In genomic region chr6:34246563-34247391, GRCh38 we compare ENCODE assay signal across 2 cellular contexts.
TF ChIP-seq lines count a peak whose summit lies in the region.

No MANE protein-coding gene starts in this region.

TF ChIP-seq in SK-N-SH, 30 proteins besides CTCF, POLR2A, EP300 and RAD21:
- TF ChIP-seq RCOR1 (IDR thresholded peaks at IDR 0.05; ENCODE audit: low read length) (0 out of 2 replicates have a peak, but pooled peaks have one; percentile 18), SMC3 (IDR thresholded peaks at IDR 0.05; ENCODE audit: low read depth, low read length) (peak; percentile 16; the same call in 1 of the 2 replicates), MEF2A (IDR thresholded peaks at IDR 0.05; ENCODE audit: borderline replicate concordance, low read depth) (no peak), ELF1 (IDR thresholded peaks at IDR 0.05) (no peak), POLR2AphosphoS5 (IDR thresholded peaks at IDR 0.05; ENCODE audit: low read depth, low read length) (peak; percentile 30; the same call in 1 of the 2 replicates), MAX (IDR thresholded peaks at IDR 0.05; ENCODE audit: low read depth) (no peak; the same call in 1 of the 2 replicates), TCF12 (IDR thresholded peaks at IDR 0.05) (peak; percentile 59)
TF ChIP-seq in SK-N-SH: peak in this region for 4.

TF ChIP-seq in GM12878, 131 proteins besides CTCF, POLR2A, EP300 and RAD21 (continues in another document):
- TF ChIP-seq RB1 (IDR thresholded peaks at IDR 0.05; ENCODE audit: borderline replicate concordance) (no peak), SPI1 (IDR thresholded peaks at IDR 0.05; ENCODE audit: borderline replicate concordance, insufficient read depth, low read depth, low read length) (0 out of 2 replicates have a peak, but pooled peaks have one; percentile 5), ZBED1 (IDR thresholded peaks at IDR 0.05; ENCODE audit: borderline replicate concordance) (peak; percentile 33; the same call in 1 of the 2 replicates), HDGF (IDR thresholded peaks at IDR 0.05) (peak; percentile 78), TARDBP (IDR thresholded peaks at IDR 0.05; ENCODE audit: borderline replicate concordance) (0 out of 2 replicates have a peak, but pooled peaks have one; percentile 27), MEF2A (IDR thresholded peaks at IDR 0.05; ENCODE audit: insufficient read depth, low read depth, low read length) (no peak), RELB (IDR thresholded peaks at IDR 0.05; ENCODE audit: low read depth) (no peak), SMAD5 (IDR thresholded peaks at IDR 0.05; ENCODE audit: low read depth) (peak; percentile 76; the same call in 1 of the 2 replicates), USF2 (IDR thresholded peaks at IDR 0.05; ENCODE audit: borderline replicate concordance, low read depth, low read length) (no peak), YY1 (IDR thresholded peaks at IDR 0.05; ENCODE audit: low read depth, low read length) (0 out of 2 replicates have a peak, but pooled peaks have one; percentile 33), SP1 (IDR thresholded peaks at IDR 0.05; ENCODE audit: low read depth, low read length) (no peak), EED (IDR thresholded peaks at IDR 0.05; ENCODE audit: low read depth) (0 out of 2 replicates have a peak, but pooled peaks have one; percentile 16), BCLAF1 (IDR thresholded peaks at IDR 0.05) (no peak), BHLHE40 (IDR thresholded peaks at IDR 0.05; ENCODE audit: borderline replicate concordance in 1 of 2, low read depth in 2 of 2, low read length in 1 of 2) (no peak), ZBTB4 (CRISPR knock-in tag; IDR thresholded peaks at IDR 0.05) (no peak), SMARCA5 (IDR thresholded peaks at IDR 0.05) (0 out of 2 replicates have a peak, but pooled peaks have one; percentile 31), ESRRA (IDR thresholded peaks at IDR 0.05; ENCODE audit: low read length) (no peak), MLLT1 (IDR thresholded peaks at IDR 0.05) (no peak), NKRF (conservative IDR thresholded peaks at IDR 0.05) (no peak), BCL3 (IDR thresholded peaks at IDR 0.05; ENCODE audit: borderline replicate concordance, insufficient read depth, low read depth, low read length, poor library complexity, severe bottlenecking) (peak; percentile 68), EZH2 (IDR thresholded peaks at IDR 0.05; ENCODE audit: borderline replicate concordance, control insufficient read depth, low read depth, low read length) (no peak), IKZF1 (conservative IDR thresholded peaks at IDR 0.05) (peak; percentile 31; the same call in 1 of the 2 replicates), TCF3 (IDR thresholded peaks at IDR 0.05; ENCODE audit: borderline replicate concordance, insufficient read depth, low read depth, low read length) (0 out of 2 replicates have a peak, but pooled peaks have one; percentile 53), ATF2 (IDR thresholded peaks at IDR 0.05; ENCODE audit: low read length) (peak; percentile 25; the same call in 1 of the 2 replicates), KAT2A (conservative IDR thresholded peaks at IDR 0.05; ENCODE audit: control insufficient read depth, low read depth, low read length) (no peak), IRF4 (IDR thresholded peaks at IDR 0.05; ENCODE audit: low read depth, low read length) (peak; percentile 37; the same call in 1 of the 2 replicates), CBX5 (IDR thresholded peaks at IDR 0.05; ENCODE audit: low read depth) (no peak), RUNX3 (IDR thresholded peaks at IDR 0.05; ENCODE audit: low read length) (0 out of 2 replicates have a peak, but pooled peaks have one; percentile 9), PBX3 (IDR thresholded peaks at IDR 0.05; ENCODE audit: insufficient replicate concordance, low read depth, low read length) (peak; percentile 33), TCF12 (IDR thresholded peaks at IDR 0.05; ENCODE audit: low read depth, low read length) (peak; percentile 50; the same call in 1 of the 2 replicates), SMC3 (IDR thresholded peaks at IDR 0.05; ENCODE audit: borderline replicate concordance, low read length) (peak; percentile 59), POLR2AphosphoS2 (IDR thresholded peaks at IDR 0.05; ENCODE audit: low read depth, low read length) (peak; percentile 73), POLR2AphosphoS5 (IDR thresholded peaks at IDR 0.05; ENCODE audit: low read length) (peak; percentile 92), MTA3 (IDR thresholded peaks at IDR 0.05; ENCODE audit: borderline replicate concordance, low read length) (peak; percentile 74; the same call in 1 of the 2 replicates), ZNF384 (IDR thresholded peaks at IDR 0.05; ENCODE audit: borderline replicate concordance, low read depth, low read length) (no peak), CREM (IDR thresholded peaks at IDR 0.05; ENCODE audit: low read depth) (peak; percentile 31; the same call in 1 of the 2 replicates)
